Comparison of ENCODE assay signal across 23 cellular contexts in genomic region chr13:77222000-77222690, GRCh38.
DNase-seq lines count a peak whose midpoint lies in the region; ATAC-seq, FAIRE-seq and TF ChIP-seq lines count a peak whose summit lies in the region.
"Had no signal": no experiment of that assay in that cellular context is flagged by ENCODE, and none has a peak within 500 bp of the region (broad histone marks: within the 10 kb centered on the region; RNA-seq: fewer than 3 reads in every experiment).

No MANE protein-coding gene starts in this region.

- H4K8ac ChIP-seq in mesendoderm (ENCODE audit: low read depth, low read length), result peak overlapping the region; percentile 76

- H3K4me3 ChIP-seq in mesendoderm (ENCODE audit: low read length), result no peak overlapping the region
- H3K4me3 ChIP-seq: esophagus squamous epithelium, gastrocnemius medialis, SJCRH30, uterus had no signal

- no peak overlapping the region for H2BK15ac ChIP-seq in mesendoderm (replicated peaks; ENCODE audit: low read depth)

- H3K9ac ChIP-seq in mesendoderm (ENCODE audit: low read length), result no peak overlapping the region

- no peak overlapping the region for H2BK5ac ChIP-seq in mesendoderm (ENCODE audit: low read length)

- H3K23ac ChIP-seq in mesendoderm (ENCODE audit: low read length), result no peak overlapping the region

- H3K4ac ChIP-seq in mesendoderm (ENCODE audit: low read depth, low read length), result no peak overlapping the region

- no peak overlapping the region for H3K4me2 ChIP-seq in mesendoderm (ENCODE audit: low read length)

- H3K56ac ChIP-seq in mesendoderm (ENCODE audit: low read length), result no peak overlapping the region

- H3K27me3 ChIP-seq in mesendoderm (ENCODE audit: insufficient read depth, low read length, poor library complexity), result no peaks in the 10 kb centered on the region
- H3K27me3 ChIP-seq: esophagus squamous epithelium, gastrocnemius medialis, SJCRH30, uterus had no signal

- peaks cover 2% of the 10 kb centered on the region for H3K4me1 ChIP-seq in mesendoderm (ENCODE audit: control insufficient read depth, low read depth, low read length)
- H3K4me1 ChIP-seq: esophagus squamous epithelium, gastrocnemius medialis, SJCRH30, uterus had no signal

- no peaks in the 10 kb centered on the region for H3K36me3 ChIP-seq in mesendoderm (ENCODE audit: control insufficient read depth, insufficient read depth, low read length)
- H3K36me3 ChIP-seq: uterus had no signal

- H3K79me2 ChIP-seq in mesendoderm (ENCODE audit: control insufficient read depth, insufficient read depth, low read length), result no peaks in the 10 kb centered on the region

- H3K18ac ChIP-seq in mesendoderm (ENCODE audit: low read length), result no peak overlapping the region

- no peak overlapping the region for H4K5ac ChIP-seq in mesendoderm (ENCODE audit: low read length)

- H3K9me3 Mint-ChIP-seq in activated naive CD4-positive, alpha-beta T cell treated with anti-CD3 and anti-CD28 coated beads, Interleukin-2, amount 50 U/mL, for 72 hours, result no peaks in the 10 kb centered on the region
- H3K9me3 Mint-ChIP-seq: activated CD4-positive, alpha-beta T cell treated with anti-CD3 and anti-CD28 coated beads, Interleukin-2, amount 10 ng/mL, durations not matched to agents 24 days and 14 days; naive B cell; stimulated activated naive CD8-positive, alpha-beta T cell treated with anti-CD3 and anti-CD28 coated beads, Interleukin-15, Interleukin-2, amounts not matched to agents 100 ng/mL and 50 ng/mL, for 24 hours; T-helper 1 cell treated with Interleukin-12 subunit alpha and Interleukin-12 subunit beta and Interleukin-4 antibody, amounts not matched to agents 30 μg/mL and 1 μg/mL, for 36 hours had no signal

- H2BK120ac ChIP-seq in mesendoderm (ENCODE audit: low read depth, low read length), result no peak overlapping the region

- peak; percentile 65 for FAIRE-seq in GM12891 (lab: Jason Lieb, UNC)
- FAIRE-seq: H1 had no signal

- H2AK5ac ChIP-seq in mesendoderm (ENCODE audit: low read length), result no peak overlapping the region

- no CpG with 5 or more reads among the region's 3 CpGs for WGBS in mesendoderm (ENCODE audit: extremely low coverage, insufficient coverage, low lambda C conversion rate)

- TF ChIP-seq POLR2A in GM12891 (IDR thresholded peaks at IDR 0.05; ENCODE audit: low read depth, low read length), result no peak

- H3K27ac Mint-ChIP-seq in activated naive CD4-positive, alpha-beta T cell treated with anti-CD3 and anti-CD28 coated beads, Interleukin-2, amount 50 U/mL, for 72 hours, result peak overlapping the region; percentile 40 to 70
- H3K27ac Mint-ChIP-seq: activated CD4-positive, alpha-beta T cell treated with anti-CD3 and anti-CD28 coated beads, Interleukin-2, amount 10 ng/mL, durations not matched to agents 24 days and 14 days; stimulated activated naive CD8-positive, alpha-beta T cell treated with anti-CD3 and anti-CD28 coated beads, Interleukin-15, Interleukin-2, amounts not matched to agents 100 ng/mL and 50 ng/mL, for 24 hours; T-helper 1 cell treated with Interleukin-12 subunit alpha and Interleukin-12 subunit beta and Interleukin-4 antibody, amounts not matched to agents 30 μg/mL and 1 μg/mL, for 36 hours had no signal

- no peak overlapping the region for H3K27ac ChIP-seq in mesendoderm (ENCODE audit: low read depth, low read length)
- H3K27ac ChIP-seq: C4-2B, esophagus squamous epithelium, gastrocnemius medialis, SJCRH30, uterus had no signal

- H3K79me1 ChIP-seq in mesendoderm (ENCODE audit: low read length), result no peaks in the 10 kb centered on the region

- H3K36me3 Mint-ChIP-seq in activated naive CD4-positive, alpha-beta T cell treated with anti-CD3 and anti-CD28 coated beads, Interleukin-2, amount 50 U/mL, for 72 hours, result peaks cover 9 to 22% of the 10 kb centered on the region in 2 donors

- peak in 1 of 2 donors; percentile 85 for ATAC-seq in activated naive CD4-positive, alpha-beta T cell treated with anti-CD3 and anti-CD28 coated beads, Interleukin-2, amount 50 U/mL, for 72 hours
- ATAC-seq in SK-N-SH treated with all-trans-retinoic acid at 6 μM for 48 hours, result no peak
- ATAC-seq in HG02981 (IDR thresholded peaks at IDR 0.05; ENCODE audit: unreplicated experiment), result no peak
- ATAC-seq: gastrocnemius medialis had no signal

- no peak for DNase-seq in activated naive CD4-positive, alpha-beta T cell treated with anti-CD3 and anti-CD28 coated beads, Interleukin-2, amount 50 U/mL, for 72 hours (ENCODE audit: low spot score in 2 of 2)
- DNase-seq in activated naive CD4-positive, alpha-beta T cell (lab: John Stamatoyannopoulos, UW), result no peak
- no peak for DNase-seq in GM12891 (ENCODE audit: insufficient read length, low spot score)
- DNase-seq in mesendoderm, result no peak
- no peak for DNase-seq in NK-92 treated with Interleukin-12 subunit alpha and Interleukin-12 subunit beta, amount 100 ng/mL, for 24 hours (lab: John Stamatoyannopoulos, UW)
- DNase-seq in C1 segment of cervical spinal cord (lab: John Stamatoyannopoulos, UW), result no peak
- DNase-seq: activated CD4-positive, alpha-beta T cell treated with anti-CD3 and anti-CD28 coated beads, Interleukin-2, amount 10 ng/mL, durations not matched to agents 24 days and 14 days; dermis blood vessel endothelial cell; esophagus squamous epithelium; gastrocnemius medialis; hippocampal formation; naive B cell; NCI-H2029; NCI-H2227 treated with DMSO at 0.1 percent for 48 hours; nucleus accumbens; SJCRH30; uterus had no signal

TF ChIP-seq in GM12891, 5 proteins besides CTCF, POLR2A, EP300 and RAD21:
- TF ChIP-seq TAF1 (IDR thresholded peaks at IDR 0.05; ENCODE audit: low read depth, low read length) (no peak), PAX5 (IDR thresholded peaks at IDR 0.05; ENCODE audit: insufficient read depth, low read length, severe bottlenecking) (no peak), SPI1 (IDR thresholded peaks at IDR 0.05; ENCODE audit: low read depth, low read length) (no peak), POLR2AphosphoS5 (IDR thresholded peaks at IDR 0.05; ENCODE audit: low read depth, low read length) (no peak), POU2F2 (IDR thresholded peaks at IDR 0.05; ENCODE audit: low read depth, low read length) (no peak)

TF ChIP-seq in SK-N-SH treated with all-trans-retinoic acid at 6 μM for 48 hours, 23 proteins besides CTCF, POLR2A, EP300 and RAD21:
- TF ChIP-seq OSR1 (CRISPR knock-in tag; IDR thresholded peaks at IDR 0.05), result no peak
- TF ChIP-seq TCF4 (CRISPR knock-in tag; IDR thresholded peaks at IDR 0.05; ENCODE audit: borderline replicate concordance), result peak; percentile 13; the same call in 1 of the 2 replicates
